ENCODE assay signal across 1 cellular context in genomic region chr13:112759053-112759452, GRCh38.
TF ChIP-seq lines count a peak whose summit lies in the region.

No MANE protein-coding gene starts in this region.

TF ChIP-seq in GM23338, 12 proteins besides CTCF, POLR2A, EP300 and RAD21 (continued from another document):
- TF ChIP-seq, protein P1, sequence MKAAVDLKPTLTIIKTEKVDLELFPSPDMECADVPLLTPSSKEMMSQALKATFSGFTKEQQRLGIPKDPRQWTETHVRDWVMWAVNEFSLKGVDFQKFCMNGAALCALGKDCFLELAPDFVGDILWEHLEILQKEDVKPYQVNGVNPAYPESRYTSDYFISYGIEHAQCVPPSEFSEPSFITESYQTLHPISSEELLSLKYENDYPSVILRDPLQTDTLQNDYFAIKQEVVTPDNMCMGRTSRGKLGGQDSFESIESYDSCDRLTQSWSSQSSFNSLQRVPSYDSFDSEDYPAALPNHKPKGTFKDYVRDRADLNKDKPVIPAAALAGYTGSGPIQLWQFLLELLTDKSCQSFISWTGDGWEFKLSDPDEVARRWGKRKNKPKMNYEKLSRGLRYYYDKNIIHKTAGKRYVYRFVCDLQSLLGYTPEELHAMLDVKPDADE (IDR thresholded peaks at IDR 0.05), result no peak
- no peak for TF ChIP-seq STAT1 (IDR thresholded peaks at IDR 0.05; ENCODE audit: unreplicated experiment)
- no peak for TF ChIP-seq REST (IDR thresholded peaks at IDR 0.05; ENCODE audit: unreplicated experiment)
- TF ChIP-seq ZNF331 (CRISPR knock-in tag; IDR thresholded peaks at IDR 0.05; ENCODE audit: low read depth), result no peak
- TF ChIP-seq NANOG (IDR thresholded peaks at IDR 0.05; ENCODE audit: borderline replicate concordance), result no peak
- TF ChIP-seq EZH2phosphoT487 (IDR thresholded peaks at IDR 0.05; ENCODE audit: unreplicated experiment), result no peak
- TF ChIP-seq JUNB (IDR thresholded peaks at IDR 0.05; ENCODE audit: unreplicated experiment), result no peak
